ENCODE assay signal across 9 cellular contexts in genomic region chr2:157874278-157874825, GRCh38. TPM values are rescaled to one million over a fixed set of nuclear protein-coding genes. Genes with fewer than 3 reads are reported as not detected.
DNase-seq lines count a peak whose midpoint lies in the region; ATAC-seq and TF ChIP-seq lines count a peak whose summit lies in the region.
"Had no signal": no experiment of that assay in that cellular context is flagged by ENCODE, and none has a peak within 500 bp of the region (broad histone marks: within the 10 kb centered on the region; RNA-seq: fewer than 3 reads in every experiment).

No MANE protein-coding gene starts in this region.

- H3K36me3 Mint-ChIP-seq in activated B cell treated with CpG ODN at 0.5 μM for 24 hours (ENCODE audit: low read depth) = peaks cover 4% of the 10 kb centered on the region

- H3K36me3 ChIP-seq in DND-41 (ENCODE audit: insufficient read depth, low read length) = no peaks in the 10 kb centered on the region
- no peaks in the 10 kb centered on the region for H3K36me3 ChIP-seq in parathyroid adenoma (ENCODE audit: control insufficient read depth, insufficient read depth, low read length)

- H3K4me1 Mint-ChIP-seq in activated B cell treated with CpG ODN at 0.5 μM for 24 hours = peaks cover 21% of the 10 kb centered on the region

- peak overlapping the region in 1 of 2 experiments; percentile 65; a peak in 1 of 4 replicates for H3K4me3 ChIP-seq in DND-41 (ENCODE audit: low read depth in 1 of 2, low read length in 2 of 2)
- H3K4me3 ChIP-seq in foreskin fibroblast (ENCODE audit: low read depth in 1 of 2, low read length in 2 of 2) = peak overlapping the region; percentile 62 to 77
- H3K4me3 ChIP-seq in parathyroid adenoma (ENCODE audit: low read depth, low read length) = peak overlapping the region; percentile 62

- no peak for ATAC-seq in DND-41 (ENCODE audit: insufficient read depth, low read depth)
- ATAC-seq in activated B cell treated with CpG ODN at 0.5 μM for 24 hours (ENCODE audit: low read depth) = no peak
- no peak for ATAC-seq in HG02970 (IDR thresholded peaks at IDR 0.05; ENCODE audit: low FRiP score, unreplicated experiment)
- ATAC-seq: esophagus mucosa had no signal

- H3K27me3 Mint-ChIP-seq in activated B cell treated with CpG ODN at 0.5 μM for 24 hours = no peaks in the 10 kb centered on the region

- DNase-seq in DND-41 (no peak), activated B cell treated with CpG ODN at 0.5 μM for 24 hours (no peak), foreskin fibroblast (no peak), NAMALWA (ENCODE audit: low spot score) (no peak), NCI-H1436 treated with DMSO at 0.1 percent for 48 hours (lab: John Stamatoyannopoulos, UW) (no peak), KG1 (lab: John Stamatoyannopoulos, UW) (no peak)

- CTCF ChIA-PET in activated B cell treated with CpG ODN at 0.5 μM for 24 hours (lab: Charles Lee) = no interaction called here

- intact Hi-C loops in activated B cell treated with CpG ODN at 0.5 μM for 24 hours (cut with micrococcal nuclease) = loop anchor here (10.0 kb wide), 4 partner anchors 320 to 1840 kb away; partner anchors contain the start of gene MARCHF7

- H3K9ac ChIP-seq in DND-41 (ENCODE audit: low read depth, low read length) (no peak overlapping the region), parathyroid adenoma (no peak overlapping the region)

- POLR2A ChIA-PET in activated B cell treated with CpG ODN at 0.5 μM for 24 hours (lab: Charles Lee) = no interaction called here

- H3K4me2 ChIP-seq in DND-41 (ENCODE audit: insufficient read depth, low read length) (peak overlapping the region; percentile 70), parathyroid adenoma (ENCODE audit: low read length) (peak overlapping the region; percentile 85)

- TF ChIP-seq CTCF in DND-41 (IDR thresholded peaks at IDR 0.05; ENCODE audit: borderline replicate concordance, extremely low read depth, low read length, poor library complexity, severe bottlenecking) (no peak), activated B cell treated with CpG ODN at 0.5 μM for 24 hours (IDR thresholded peaks at IDR 0.05) (no peak), foreskin fibroblast (IDR thresholded peaks at IDR 0.05; ENCODE audit: low read depth, low read length) (no peak), parathyroid adenoma (IDR thresholded peaks at IDR 0.05) (no peak)

- H3K9me3 Mint-ChIP-seq in activated B cell treated with CpG ODN at 0.5 μM for 24 hours = no peaks in the 10 kb centered on the region

- no peak overlapping the region for H3K27ac Mint-ChIP-seq in activated B cell treated with CpG ODN at 0.5 μM for 24 hours

- H3K27me3 ChIP-seq in DND-41 (ENCODE audit: insufficient read depth, low read length, poor library complexity) = no peaks in the 10 kb centered on the region
- no peaks in the 10 kb centered on the region for H3K27me3 ChIP-seq in parathyroid adenoma (ENCODE audit: control insufficient read depth, insufficient read depth, low read length)

- H2AFZ ChIP-seq in DND-41 (ENCODE audit: low read depth, low read length) = no peak overlapping the region
- H2AFZ ChIP-seq in parathyroid adenoma = peak overlapping the region; percentile 82

- H3K4me1 ChIP-seq in DND-41 (ENCODE audit: insufficient read depth, low read length) = peaks cover 26% of the 10 kb centered on the region
- peaks cover 11% of the 10 kb centered on the region for H3K4me1 ChIP-seq in parathyroid adenoma

- H3K27ac ChIP-seq in DND-41 (ENCODE audit: low read length) (no peak overlapping the region), parathyroid adenoma (peak overlapping the region; percentile 61)

- H3K9me3 ChIP-seq in DND-41 (ENCODE audit: insufficient read depth, low read length, severe bottlenecking) (no peaks in the 10 kb centered on the region), parathyroid adenoma (ENCODE audit: control insufficient read depth, low read length) (no peaks in the 10 kb centered on the region)

- peak overlapping the region; percentile 88 for H3K4me3 Mint-ChIP-seq in activated B cell treated with CpG ODN at 0.5 μM for 24 hours

- H3K79me2 ChIP-seq in DND-41 (ENCODE audit: insufficient read depth, low read length) = no peaks in the 10 kb centered on the region
- peaks cover 16% of the 10 kb centered on the region for H3K79me2 ChIP-seq in parathyroid adenoma

- H4K20me1 ChIP-seq in DND-41 (ENCODE audit: insufficient read depth, low read length) = no peaks in the 10 kb centered on the region

RNA-seq across cellular contexts. Expression of gene ACVR1, which starts 1.8 kb away (rescaled TPM):
- 4.4 and 4.6 TPM in 2 replicates for total RNA-seq in activated B cell treated with CpG ODN at 0.5 μM for 24 hours
